Comparison of ENCODE assay signal across 8 cellular contexts in genomic region chr17:80145076-80146075, GRCh38. TPM values are rescaled to one million over a fixed set of nuclear protein-coding genes. Genes with fewer than 3 reads are reported as not detected.
DNase-seq lines count a peak whose midpoint lies in the region; ATAC-seq, FAIRE-seq and TF ChIP-seq lines count a peak whose summit lies in the region.

No MANE protein-coding gene starts in this region.

- intact Hi-C loops in activated naive CD4-positive, alpha-beta T cell treated with anti-CD3 and anti-CD28 coated beads for 36 hours (cut with micrococcal nuclease): loop anchor here (5.0 kb wide), 3 partner anchors 63 to 348 kb away; partner anchors contain the start of gene CBX8
- intact Hi-C loops in HepG2 (cut with micrococcal nuclease; ENCODE audit: unreplicated experiment): loop anchor here (2.0 to 5.0 kb wide), 2 partner anchors 52 to 117 kb away; no protein-coding TSS in a partner anchor

- H3K9me3 ChIP-seq in HepG2 (ENCODE audit: low read length): no peaks in the 10 kb centered on the region
- no peaks in the 10 kb centered on the region for H3K9me3 ChIP-seq in upper lobe of left lung

- CTCF ChIA-PET in activated naive CD4-positive, alpha-beta T cell treated with anti-CD3 and anti-CD28 coated beads for 36 hours (lab: Charles Lee): interaction anchor here (0.6 to 1.9 kb wide), 8 partner anchors 39 to 215 kb away, joined by 3 to 7 read pairs (median 3); partner anchors contain the start of gene GAA
- CTCF ChIA-PET in HepG2 (lab: Yijun Ruan, JAX; ENCODE audit: low intra/inter-chr PET ratio, low total read pairs): no interaction called here

- no peaks in the 10 kb centered on the region for H3K9me3 Mint-ChIP-seq in activated naive CD4-positive, alpha-beta T cell treated with anti-CD3 and anti-CD28 coated beads for 36 hours
- no peaks in the 10 kb centered on the region for H3K9me3 Mint-ChIP-seq in activated naive CD8-positive, alpha-beta T cell (ENCODE audit: low read depth)

- no peak overlapping the region for H2AFZ ChIP-seq in HepG2 (ENCODE audit: low read length)

- no peak for TF ChIP-seq POLR2A in HepG2 (IDR thresholded peaks at IDR 0.05; ENCODE audit: insufficient read depth in 1 of 2, low read depth in 2 of 2, low read length in 2 of 2)
- no peak for TF ChIP-seq POLR2A in upper lobe of left lung (IDR thresholded peaks at IDR 0.05)

- WGBS in HepG2 (ENCODE audit: low lambda C conversion rate): 46% methylated on average over 10 of the region's 10 CpGs
- 46 to 54% methylated on average over 10 of the region's 10 CpGs for WGBS in upper lobe of left lung, 2 donors

- no peak for ATAC-seq in HepG2
- no peak for ATAC-seq in upper lobe of left lung (ENCODE audit: low FRiP score in 2 of 2)
- no peak for ATAC-seq in GM18520 (IDR thresholded peaks at IDR 0.05; ENCODE audit: unreplicated experiment)

- TF ChIP-seq RAD21 in HepG2 (CRISPR knock-in tag; IDR thresholded peaks at IDR 0.05): no peak

- TF ChIP-seq CTCF in HepG2 (CRISPR knock-in tag; IDR thresholded peaks at IDR 0.05) (no peak), upper lobe of left lung (IDR thresholded peaks at IDR 0.05) (no peak)

- POLR2A ChIA-PET in HepG2 (lab: Yijun Ruan, JAX): interaction anchor here (0.7 to 1.9 kb wide), 12 partner anchors 12 to 216 kb away, joined by 3 to 13 read pairs (median 4); partner anchors contain the start of genes GAA, SGSH and SLC26A11

- H3K4me1 ChIP-seq in HepG2 (ENCODE audit: insufficient read depth, low read length): peaks cover 39% of the 10 kb centered on the region
- peaks cover 21 to 41% (median 26%) of the 10 kb centered on the region in 4 donors for H3K4me1 ChIP-seq in upper lobe of left lung

- peaks cover 16 to 48% of the 10 kb centered on the region in 2 experiments for H3K36me3 ChIP-seq in HepG2 (replicated peaks in 1 of 2; ENCODE audit: control insufficient read depth in 1 of 2, insufficient read depth in 2 of 2, low read length in 2 of 2)
- H3K36me3 ChIP-seq in upper lobe of left lung: peaks cover 18 to 40% (median 28%) of the 10 kb centered on the region in 4 donors

- TSS peak; percentile 61 for BruUV-seq in HepG2 (replicated peaks; lab: Mats Ljungman, UMichigan)

- H3K4me3 ChIP-seq in HepG2 (replicated peaks in 1 of 3; ENCODE audit: insufficient read depth in 1 of 3, low read depth in 2 of 3, low read length in 3 of 3) (peak overlapping the region; percentile 84 to 88 (median 85)), upper lobe of left lung (peak overlapping the region; percentile 86 to 95 (median 88))

- peak overlapping the region; percentile 96 for H3K9ac ChIP-seq in HepG2 (ENCODE audit: insufficient read depth, low read depth, low read length)

- no peak for TF ChIP-seq EP300 in HepG2 (IDR thresholded peaks at IDR 0.05; ENCODE audit: low read depth in 2 of 2, low read length in 2 of 2)
- TF ChIP-seq EP300 in HepG2 (CRISPR knock-in tag; IDR thresholded peaks at IDR 0.05; ENCODE audit: borderline replicate concordance): no peak
- TF ChIP-seq EP300 in upper lobe of left lung (IDR thresholded peaks at IDR 0.05): no peak

- in situ Hi-C loops in HepG2 (cut with HindIII; ENCODE audit: extremely low pct_ligation_motif_present, low pct_unique_long_range_greater_than_20kb): loop anchor here (5.0 kb wide), 1 partner anchor 112 kb away; no protein-coding TSS in a partner anchor

- no peaks in the 10 kb centered on the region; a peak in 1 of 5 replicates for H3K27me3 ChIP-seq in HepG2 (ENCODE audit: control insufficient read depth in 1 of 2, insufficient read depth in 2 of 2, low read length in 2 of 2)
- H3K27me3 ChIP-seq in upper lobe of left lung: no peaks in the 10 kb centered on the region

- DNase-seq in activated naive CD4-positive, alpha-beta T cell treated with anti-CD3 and anti-CD28 coated beads for 36 hours: peak; percentile 22
- DNase-seq in activated naive CD4-positive, alpha-beta T cell treated with anti-CD3 and anti-CD28 coated beads, Interleukin-2, amount 50 U/mL, for 16 hours: no peak
- no peak for DNase-seq in HepG2 (ENCODE audit: low spot score)
- no peak for DNase-seq in upper lobe of left lung
- DNase-seq in NCI-H1048 (lab: John Stamatoyannopoulos, UW): no peak
- DNase-seq in NCI-H510A treated with DMSO at 0.1 percent for 48 hours (lab: John Stamatoyannopoulos, UW): no peak

- peak overlapping the region; percentile 94 for H3K4me2 ChIP-seq in HepG2 (ENCODE audit: low read depth, low read length)

- H3K79me2 ChIP-seq in HepG2 (ENCODE audit: insufficient read depth, low read length): peaks cover 47% of the 10 kb centered on the region

- peak overlapping the region; percentile 83 for H3K4me3 Mint-ChIP-seq in activated naive CD4-positive, alpha-beta T cell treated with anti-CD3 and anti-CD28 coated beads for 36 hours
- peak overlapping the region; percentile 99 for H3K4me3 Mint-ChIP-seq in activated naive CD8-positive, alpha-beta T cell

- FAIRE-seq in HepG2 (lab: Jason Lieb, UNC): peak; percentile 63

- peaks cover 24% of the 10 kb centered on the region for H3K36me3 Mint-ChIP-seq in activated naive CD4-positive, alpha-beta T cell treated with anti-CD3 and anti-CD28 coated beads for 36 hours (ENCODE audit: low read depth)
- H3K36me3 Mint-ChIP-seq in activated naive CD8-positive, alpha-beta T cell: peaks cover 8% of the 10 kb centered on the region

- peaks cover 26% of the 10 kb centered on the region for H4K20me1 ChIP-seq in HepG2 (ENCODE audit: insufficient read depth, low read length)

- H3K27ac Mint-ChIP-seq in activated naive CD4-positive, alpha-beta T cell treated with anti-CD3 and anti-CD28 coated beads for 36 hours: peak overlapping the region; percentile 79
- peak overlapping the region; percentile 81 for H3K27ac Mint-ChIP-seq in activated naive CD8-positive, alpha-beta T cell

- peaks cover 38% of the 10 kb centered on the region for H3K4me1 Mint-ChIP-seq in activated naive CD4-positive, alpha-beta T cell treated with anti-CD3 and anti-CD28 coated beads for 36 hours (ENCODE audit: low read depth)
- H3K4me1 Mint-ChIP-seq in activated naive CD8-positive, alpha-beta T cell (ENCODE audit: low read depth): peaks cover 34% of the 10 kb centered on the region

- no peak overlapping the region for H3K27ac ChIP-seq in HepG2 (ENCODE audit: extremely low read length, insufficient read depth, low read length)
- peak overlapping the region in 3 of 4 donors; percentile 92 to 98 (median 97) for H3K27ac ChIP-seq in upper lobe of left lung

- no peaks in the 10 kb centered on the region for H3K27me3 Mint-ChIP-seq in activated naive CD4-positive, alpha-beta T cell treated with anti-CD3 and anti-CD28 coated beads for 36 hours (ENCODE audit: low read depth)
- no peaks in the 10 kb centered on the region for H3K27me3 Mint-ChIP-seq in activated naive CD8-positive, alpha-beta T cell

RNA-seq across cellular contexts. Expression of gene EIF4A3, which starts 1.6 kb away (rescaled TPM):
- total RNA-seq in activated naive CD4-positive, alpha-beta T cell treated with anti-CD3 and anti-CD28 coated beads for 36 hours: 10 to 100 TPM; 92.1 to 97.7 TPM
- total RNA-seq in HepG2 (2016; rRNA removed; fragmentation: Illumina TruSeq; extraction: Trizol) (187 and 239 TPM in 2 replicates), upper lobe of left lung (10 to 100 TPM; 48.2 to 86.2 (median 61.8) TPM)
- total RNA-seq in HepG2 (2016; cell fraction: cytosol; rRNA removed; fragmentation: Illumina TruSeq; extraction: Trizol; ENCODE audit: low read depth): 22.3 and 28.3 TPM in 2 replicates
- total RNA-seq in HepG2 (2016; cell fraction: insoluble cytoplasmic fraction; rRNA removed; fragmentation: Illumina TruSeq; extraction: Trizol): 185 and 243 TPM in 2 replicates
- 36.4 and 40.0 TPM in 2 replicates for total RNA-seq in HepG2 (2016; cell fraction: membrane; rRNA removed; fragmentation: Illumina TruSeq; extraction: Trizol)
- 83.4 and 83.5 TPM in 2 replicates for total RNA-seq in HepG2 (2016; cell fraction: nucleus; rRNA removed; fragmentation: Illumina TruSeq; extraction: Trizol)
- polyA plus RNA-seq in HepG2 (2011; rRNA removed): 121 and 145 TPM in 2 replicates
- 103 and 117 TPM in 2 replicates for polyA plus RNA-seq in HepG2 (2011; cell fraction: cytosol; rRNA removed)
- polyA plus RNA-seq in HepG2 (2011; cell fraction: nucleus; rRNA removed): 77.0 and 103 TPM in 2 replicates
- 104 and 124 TPM in 2 replicates for polyA plus RNA-seq in HepG2 (2012)
- 8.3 and 9.0 TPM in 2 replicates for polyA plus RNA-seq in HepG2 (2016; cell fraction: cytosol; fragmentation: Illumina TruSeq; extraction: Trizol; ENCODE audit: low read depth)
- polyA plus RNA-seq in HepG2 (2016; cell fraction: insoluble cytoplasmic fraction; fragmentation: Illumina TruSeq; extraction: Trizol; ENCODE audit: low read depth): 233 and 236 TPM in 2 replicates
- polyA plus RNA-seq in HepG2 (2016; cell fraction: membrane; fragmentation: Illumina TruSeq; extraction: Trizol; ENCODE audit: low read depth): 19.8 and 20.6 TPM in 2 replicates
- 120 and 131 TPM in 2 replicates for polyA plus RNA-seq in HepG2 (2016; cell fraction: nucleus; fragmentation: Illumina TruSeq; extraction: Trizol; ENCODE audit: insufficient read depth, low read depth)
- 54.2 and 110 TPM in 2 replicates for polyA minus RNA-seq in HepG2 (2011; rRNA and poly(A)+ RNA removed; ENCODE audit: low replicate concordance)
- polyA minus RNA-seq in HepG2 (2011; cell fraction: cytosol; rRNA and poly(A)+ RNA removed): 55.3 and 55.4 TPM in 2 replicates
- polyA minus RNA-seq in HepG2 (2011; cell fraction: nucleus; rRNA and poly(A)+ RNA removed): 61.8 and 65.1 TPM in 2 replicates

RNA-seq across cellular contexts. Expression of gene CARD14, which starts 24.5 kb away (rescaled TPM):
- not detected for total RNA-seq in activated naive CD4-positive, alpha-beta T cell treated with anti-CD3 and anti-CD28 coated beads for 36 hours
- total RNA-seq in HepG2 (2016; rRNA removed; fragmentation: Illumina TruSeq; extraction: Trizol): 0.11 TPM in 1 of 2 replicates, not detected in the other
- total RNA-seq in HepG2 (2016; cell fraction: cytosol; rRNA removed; fragmentation: Illumina TruSeq; extraction: Trizol; ENCODE audit: low read depth): not detected in 2 replicates
- total RNA-seq in HepG2 (2016; cell fraction: insoluble cytoplasmic fraction; rRNA removed; fragmentation: Illumina TruSeq; extraction: Trizol): 0.06 TPM in 1 of 2 replicates, not detected in the other
- total RNA-seq in HepG2 (2016; cell fraction: membrane; rRNA removed; fragmentation: Illumina TruSeq; extraction: Trizol): not detected in 2 replicates
- total RNA-seq in HepG2 (2016; cell fraction: nucleus; rRNA removed; fragmentation: Illumina TruSeq; extraction: Trizol): not detected in 2 replicates
- polyA plus RNA-seq in HepG2 (2011; rRNA removed): 0.03 TPM in 1 of 2 replicates, not detected in the other
- not detected in 2 replicates for polyA plus RNA-seq in HepG2 (2011; cell fraction: cytosol; rRNA removed)
- polyA plus RNA-seq in HepG2 (2011; cell fraction: nucleus; rRNA removed): 0.05 and 0.11 TPM in 2 replicates
- polyA plus RNA-seq in HepG2 (2012): 0.16 and 0.19 TPM in 2 replicates
- not detected in 2 replicates for polyA plus RNA-seq in HepG2 (2016; cell fraction: cytosol; fragmentation: Illumina TruSeq; extraction: Trizol; ENCODE audit: low read depth)
- polyA plus RNA-seq in HepG2 (2016; cell fraction: insoluble cytoplasmic fraction; fragmentation: Illumina TruSeq; extraction: Trizol; ENCODE audit: low read depth): not detected in 2 replicates
- polyA plus RNA-seq in HepG2 (2016; cell fraction: membrane; fragmentation: Illumina TruSeq; extraction: Trizol; ENCODE audit: low read depth): not detected in 2 replicates
- 0.21 TPM in 1 of 2 replicates, not detected in the other for polyA plus RNA-seq in HepG2 (2016; cell fraction: nucleus; fragmentation: Illumina TruSeq; extraction: Trizol; ENCODE audit: insufficient read depth, low read depth)
- 0.22 and 5.5 TPM in 2 replicates for polyA minus RNA-seq in HepG2 (2011; rRNA and poly(A)+ RNA removed; ENCODE audit: low replicate concordance)
- not detected in 2 replicates for polyA minus RNA-seq in HepG2 (2011; cell fraction: cytosol; rRNA and poly(A)+ RNA removed)
- polyA minus RNA-seq in HepG2 (2011; cell fraction: nucleus; rRNA and poly(A)+ RNA removed): not detected in 2 replicates
- 1 to 10 TPM in 4 of 6 donors, under 1 TPM in 2; 0.15 to 7.3 (median 1.0) TPM for total RNA-seq in upper lobe of left lung

RNA-seq across cellular contexts. Expression of gene GAA, which starts 44.0 kb away (rescaled TPM):
- total RNA-seq in activated naive CD4-positive, alpha-beta T cell treated with anti-CD3 and anti-CD28 coated beads for 36 hours: 10 to 100 TPM; 32.1 to 33.2 TPM
- 13.4 and 36.4 TPM in 2 replicates for total RNA-seq in HepG2 (2016; rRNA removed; fragmentation: Illumina TruSeq; extraction: Trizol)
- 13.8 and 16.4 TPM in 2 replicates for total RNA-seq in HepG2 (2016; cell fraction: cytosol; rRNA removed; fragmentation: Illumina TruSeq; extraction: Trizol; ENCODE audit: low read depth)
- total RNA-seq in HepG2 (2016; cell fraction: insoluble cytoplasmic fraction; rRNA removed; fragmentation: Illumina TruSeq; extraction: Trizol): 12.1 and 36.9 TPM in 2 replicates
- 20.3 and 20.7 TPM in 2 replicates for total RNA-seq in HepG2 (2016; cell fraction: membrane; rRNA removed; fragmentation: Illumina TruSeq; extraction: Trizol)
- 47.6 and 57.6 TPM in 2 replicates for total RNA-seq in HepG2 (2016; cell fraction: nucleus; rRNA removed; fragmentation: Illumina TruSeq; extraction: Trizol)
- 21.6 and 23.6 TPM in 2 replicates for polyA plus RNA-seq in HepG2 (2011; rRNA removed)
- polyA plus RNA-seq in HepG2 (2011; cell fraction: cytosol; rRNA removed): 16.3 and 29.8 TPM in 2 replicates
- 231 and 320 TPM in 2 replicates for polyA plus RNA-seq in HepG2 (2011; cell fraction: nucleus; rRNA removed)
- 50.7 and 73.8 TPM in 2 replicates for polyA plus RNA-seq in HepG2 (2012)
- 11.3 and 13.9 TPM in 2 replicates for polyA plus RNA-seq in HepG2 (2016; cell fraction: cytosol; fragmentation: Illumina TruSeq; extraction: Trizol; ENCODE audit: low read depth)
- 16.7 and 22.9 TPM in 2 replicates for polyA plus RNA-seq in HepG2 (2016; cell fraction: insoluble cytoplasmic fraction; fragmentation: Illumina TruSeq; extraction: Trizol; ENCODE audit: low read depth)
- polyA plus RNA-seq in HepG2 (2016; cell fraction: membrane; fragmentation: Illumina TruSeq; extraction: Trizol; ENCODE audit: low read depth): 13.9 and 14.3 TPM in 2 replicates
- polyA plus RNA-seq in HepG2 (2016; cell fraction: nucleus; fragmentation: Illumina TruSeq; extraction: Trizol; ENCODE audit: insufficient read depth, low read depth): 136 and 145 TPM in 2 replicates
- polyA minus RNA-seq in HepG2 (2011; rRNA and poly(A)+ RNA removed; ENCODE audit: low replicate concordance): 7.2 and 27.1 TPM in 2 replicates
- 22.9 and 24.2 TPM in 2 replicates for polyA minus RNA-seq in HepG2 (2011; cell fraction: cytosol; rRNA and poly(A)+ RNA removed)
- polyA minus RNA-seq in HepG2 (2011; cell fraction: nucleus; rRNA and poly(A)+ RNA removed): 20.3 and 21.2 TPM in 2 replicates
- total RNA-seq in upper lobe of left lung: 100 to 1,000 TPM in 5 of 6 donors, 10 to 100 TPM in 1; 54.7 to 178 (median 157) TPM
